ENCODE assay signal across 1 cellular context in the genomic region with DNA sequence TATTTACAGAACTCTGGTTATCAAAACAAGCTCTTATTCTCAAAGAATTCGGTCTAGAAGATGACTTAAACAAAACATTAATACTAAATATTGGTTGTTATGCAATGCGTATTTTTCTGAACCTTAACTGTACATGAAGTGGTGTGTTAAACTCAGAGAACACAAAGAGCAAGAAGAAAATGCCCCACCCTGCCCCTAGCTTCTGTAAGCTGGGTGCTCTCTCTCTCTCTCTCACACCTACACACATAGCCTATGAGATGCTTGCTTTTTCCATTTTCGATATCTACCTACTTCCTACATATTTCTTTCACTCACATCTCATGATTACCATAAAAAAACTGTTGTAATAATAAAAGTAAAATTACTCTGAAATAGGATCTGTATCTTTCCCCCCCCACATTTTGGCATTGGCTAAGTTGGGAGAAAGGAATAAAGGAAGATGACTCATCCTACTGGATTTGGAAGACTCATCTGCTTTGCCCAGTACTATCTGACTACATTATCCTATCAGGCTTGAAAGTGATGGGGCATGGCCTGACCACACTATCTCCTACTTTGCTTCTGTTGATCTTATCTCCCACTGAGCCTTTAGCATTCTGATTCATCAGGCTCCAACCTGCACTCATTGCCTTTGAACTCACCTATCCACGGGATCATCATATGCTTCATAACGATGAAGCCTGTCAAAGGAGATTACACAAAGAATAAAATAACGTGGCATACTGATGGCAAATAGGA.
TF ChIP-seq lines count a peak whose summit lies in the region.

No MANE protein-coding gene starts in this region.

TF ChIP-seq in GM12878, 131 proteins besides CTCF, POLR2A, EP300 and RAD21:
- TF ChIP-seq NR2C2 (IDR thresholded peaks at IDR 0.05; ENCODE audit: borderline replicate concordance, control insufficient read depth, insufficient read length, low read depth) (no peak), IKZF1 (conservative IDR thresholded peaks at IDR 0.05) (0 out of 2 replicates have a peak, but pooled peaks have one; percentile 39), ESRRA (IDR thresholded peaks at IDR 0.05; ENCODE audit: low read length) (no peak), ZZZ3 (IDR thresholded peaks at IDR 0.05; ENCODE audit: control insufficient read depth, insufficient read length, low read depth) (no peak), YY1 (IDR thresholded peaks at IDR 0.05; ENCODE audit: low read depth, low read length) (no peak), IKZF2 (IDR thresholded peaks at IDR 0.05) (peak in 1 of 2 experiments; percentile 16; a peak in 2 of 4 replicates), MEF2A (IDR thresholded peaks at IDR 0.05; ENCODE audit: insufficient read depth, low read depth, low read length) (no peak)
- TF ChIP-seq, protein P1, sequence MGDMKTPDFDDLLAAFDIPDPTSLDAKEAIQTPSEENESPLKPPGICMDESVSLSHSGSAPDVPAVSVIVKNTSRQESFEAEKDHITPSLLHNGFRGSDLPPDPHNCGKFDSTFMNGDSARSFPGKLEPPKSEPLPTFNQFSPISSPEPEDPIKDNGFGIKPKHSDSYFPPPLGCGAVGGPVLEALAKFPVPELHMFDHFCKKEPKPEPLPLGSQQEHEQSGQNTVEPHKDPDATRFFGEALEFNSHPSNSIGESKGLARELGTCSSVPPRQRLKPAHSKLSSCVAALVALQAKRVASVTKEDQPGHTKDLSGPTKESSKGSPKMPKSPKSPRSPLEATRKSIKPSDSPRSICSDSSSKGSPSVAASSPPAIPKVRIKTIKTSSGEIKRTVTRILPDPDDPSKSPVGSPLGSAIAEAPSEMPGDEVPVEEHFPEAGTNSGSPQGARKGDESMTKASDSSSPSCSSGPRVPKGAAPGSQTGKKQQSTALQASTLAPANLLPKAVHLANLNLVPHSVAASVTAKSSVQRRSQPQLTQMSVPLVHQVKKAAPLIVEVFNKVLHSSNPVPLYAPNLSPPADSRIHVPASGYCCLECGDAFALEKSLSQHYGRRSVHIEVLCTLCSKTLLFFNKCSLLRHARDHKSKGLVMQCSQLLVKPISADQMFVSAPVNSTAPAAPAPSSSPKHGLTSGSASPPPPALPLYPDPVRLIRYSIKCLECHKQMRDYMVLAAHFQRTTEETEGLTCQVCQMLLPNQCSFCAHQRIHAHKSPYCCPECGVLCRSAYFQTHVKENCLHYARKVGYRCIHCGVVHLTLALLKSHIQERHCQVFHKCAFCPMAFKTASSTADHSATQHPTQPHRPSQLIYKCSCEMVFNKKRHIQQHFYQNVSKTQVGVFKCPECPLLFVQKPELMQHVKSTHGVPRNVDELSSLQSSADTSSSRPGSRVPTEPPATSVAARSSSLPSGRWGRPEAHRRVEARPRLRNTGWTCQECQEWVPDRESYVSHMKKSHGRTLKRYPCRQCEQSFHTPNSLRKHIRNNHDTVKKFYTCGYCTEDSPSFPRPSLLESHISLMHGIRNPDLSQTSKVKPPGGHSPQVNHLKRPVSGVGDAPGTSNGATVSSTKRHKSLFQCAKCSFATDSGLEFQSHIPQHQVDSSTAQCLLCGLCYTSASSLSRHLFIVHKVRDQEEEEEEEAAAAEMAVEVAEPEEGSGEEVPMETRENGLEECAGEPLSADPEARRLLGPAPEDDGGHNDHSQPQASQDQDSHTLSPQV (IDR thresholded peaks at IDR 0.05), result 0 out of 2 replicates have a peak, but pooled peaks have one; percentile 9
TF ChIP-seq in GM12878: peak in this region for 3.
